In genomic region chr12:113043240-113043639, GRCh38 we compare ENCODE assay signal across 14 cellular contexts. TPM values are rescaled to one million over a fixed set of nuclear protein-coding genes. Genes with fewer than 3 reads are reported as not detected.
A peak's percentile ranks its signal among the peaks of the same experiment; 100 is the strongest.
DNase-seq lines count a peak whose midpoint lies in the region; ATAC-seq and TF ChIP-seq lines count a peak whose summit lies in the region.
"Had no signal": no experiment of that assay in that cellular context is flagged by ENCODE, and none has a peak within 500 bp of the region (broad histone marks: within the 10 kb centered on the region; RNA-seq: fewer than 3 reads in every experiment).

No MANE protein-coding gene starts in this region.

- no peaks in the 10 kb centered on the region for H3K36me3 ChIP-seq in mucosa of descending colon (ENCODE audit: low read depth)
- peaks cover 14% of the 10 kb centered on the region for H3K36me3 ChIP-seq in OCI-LY7 (ENCODE audit: insufficient read depth, low read length)

- DNase-seq in NCI-H510A (lab: John Stamatoyannopoulos, UW) (peak; percentile 17), NCI-H510A treated with DMSO at 0.1 percent for 48 hours (lab: John Stamatoyannopoulos, UW) (no peak), NCI-H1092 treated with DMSO at 0.1 percent for 48 hours (lab: John Stamatoyannopoulos, UW) (peak; percentile 14), NCI-H82 treated with DMSO at 0.1 percent for 48 hours (lab: John Stamatoyannopoulos, UW; ENCODE audit: unreplicated experiment) (peak; percentile 62), mucosa of descending colon (no peak), OCI-LY7 (ENCODE audit: low spot score) (no peak), head of caudate nucleus (no peak)
- DNase-seq: CD4-positive, alpha-beta T cell; DMS79; MM.1S; NCI-H187 treated with DMSO at 0.1 percent for 48 hours; NCI-H446 treated with DMSO at 0.1 percent for 48 hours; T-helper 1 cell had no signal

- no peaks in the 10 kb centered on the region for H3K4me1 ChIP-seq in mucosa of descending colon (ENCODE audit: low read depth)
- H3K4me1 ChIP-seq in OCI-LY7 (ENCODE audit: insufficient read depth, low read length, poor library complexity, severe bottlenecking) = peaks cover 32% of the 10 kb centered on the region

- H2AFZ ChIP-seq in OCI-LY7 (ENCODE audit: low read length) = no peak overlapping the region

- no peak overlapping the region for H3K4me3 ChIP-seq in mucosa of descending colon
- H3K4me3 ChIP-seq in OCI-LY7 (ENCODE audit: low read depth, low read length, poor library complexity, severe bottlenecking) = no peak overlapping the region

- no peaks in the 10 kb centered on the region for H3K9me2 ChIP-seq in OCI-LY7 (ENCODE audit: insufficient read depth, low read length)

- no peak overlapping the region for H3K4me2 ChIP-seq in OCI-LY7 (ENCODE audit: low read length)

- ATAC-seq in mucosa of descending colon = peak; percentile 9
- ATAC-seq in GM21390 (IDR thresholded peaks at IDR 0.05; ENCODE audit: unreplicated experiment) = no peak

- CTCF ChIA-PET in OCI-LY7 (lab: Charles Lee; ENCODE audit: unreplicated experiment) = no interaction called here

- no peaks in the 10 kb centered on the region for H4K20me1 ChIP-seq in OCI-LY7 (ENCODE audit: insufficient read depth, low read length)

- TF ChIP-seq CTCF in mucosa of descending colon (IDR thresholded peaks at IDR 0.05) (no peak), OCI-LY7 (conservative IDR thresholded peaks at IDR 0.05; ENCODE audit: low read length) (no peak)

- POLR2A ChIA-PET in OCI-LY7 (lab: Charles Lee) = interaction anchor here (1.1 kb wide), 1 partner anchor 45 kb away, joined by 3 read pairs; no protein-coding TSS in a partner anchor

- H3K79me2 ChIP-seq in OCI-LY7 (ENCODE audit: insufficient read depth, low read depth, low read length) = no peaks in the 10 kb centered on the region

- H3K9me3 ChIP-seq in mucosa of descending colon (no peaks in the 10 kb centered on the region), OCI-LY7 (ENCODE audit: low read length) (no peaks in the 10 kb centered on the region)

- no TSS peak for BruUV-seq in OCI-LY7 (replicated peaks; lab: Mats Ljungman, UMichigan)

- intact Hi-C loops in mucosa of descending colon (cut with DNase I, micrococcal nuclease) (loop anchor here (10.0 kb wide), 1 partner anchor 132 kb away; no protein-coding TSS in a partner anchor), OCI-LY7 (cut with micrococcal nuclease; ENCODE audit: unreplicated experiment) (no loop called here), head of caudate nucleus (cut with DNase I) (no loop called here)

- no peak overlapping the region for H3K27ac ChIP-seq in OCI-LY7 (ENCODE audit: low read depth, low read length, poor library complexity, severe bottlenecking)

RNA-seq across cellular contexts. Expression of gene DTX1, which starts 13.3 kb away (rescaled TPM):
- total RNA-seq in mucosa of descending colon (1 to 10 TPM in 2 of 3 donors, under 1 TPM in 1; 0.67 to 5.9 (median 1.6) TPM), OCI-LY7 (2022) (510 and 535 TPM in 2 replicates)
- 263 and 293 TPM in 2 replicates for total RNA-seq in OCI-LY7 (2014; rRNA removed; shearing (Covaris generic))

Comparison
In these comparisons a context has a peak if more than half of its experiments do, and no peak if none do; other contexts are left out.
1. DNase-seq: peak in NCI-H510A (single experiment), NCI-H1092 treated with DMSO at 0.1 percent for 48 hours (single experiment) and NCI-H82 treated with DMSO at 0.1 percent for 48 hours (single experiment); none in NCI-H510A treated with DMSO at 0.1 percent for 48 hours (single experiment), mucosa of descending colon (0 of 3), OCI-LY7 (single experiment) and head of caudate nucleus (0 of 42).
2. RNA of gene DTX1, which starts 13.3 kb away (total RNA-seq): 263 to 535 TPM in OCI-LY7; 0.67 to 5.9 TPM in mucosa of descending colon; every median in the first group is over 10 times any median in the second.
3. intact Hi-C loops: an anchor here in mucosa of descending colon (10.0 kb wide); none called in OCI-LY7 and head of caudate nucleus.